Comparison of ENCODE assay signal across 17 cellular contexts in the genomic region with DNA sequence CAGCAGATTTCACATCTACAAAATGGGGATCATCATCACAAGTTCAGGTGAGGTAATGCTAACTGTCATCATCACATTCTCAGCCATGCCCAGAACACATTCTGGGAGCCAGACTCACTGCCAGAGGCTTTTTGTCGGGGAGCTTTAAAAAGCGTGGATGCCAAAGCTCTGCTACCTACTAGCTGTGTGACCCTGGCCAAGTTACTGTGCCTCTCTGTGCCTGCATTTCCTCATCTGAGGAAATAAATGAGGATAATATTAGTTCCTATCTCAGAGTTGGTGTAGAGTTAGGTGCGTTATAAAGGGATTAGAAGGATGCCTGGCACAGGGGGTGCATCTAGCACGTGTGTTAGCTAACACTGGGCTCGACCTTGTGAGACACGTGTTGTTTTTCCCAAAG. TPM values are rescaled to one million over a fixed set of nuclear protein-coding genes. Genes with fewer than 3 reads are reported as not detected.
DNase-seq lines count a peak whose midpoint lies in the region; ATAC-seq and TF ChIP-seq lines count a peak whose summit lies in the region.
"Had no signal": no experiment of that assay in that cellular context is flagged by ENCODE, and none has a peak within 500 bp of the region (broad histone marks: within the 10 kb centered on the region; RNA-seq: fewer than 3 reads in every experiment).

No MANE protein-coding gene starts in this region.

- ATAC-seq in naive thymus-derived CD8-positive, alpha-beta T cell: no peak
- ATAC-seq in GM18519 (IDR thresholded peaks at IDR 0.05; ENCODE audit: low FRiP score, unreplicated experiment) (no peak), GM21390 (IDR thresholded peaks at IDR 0.05; ENCODE audit: unreplicated experiment) (no peak), HG02884 (IDR thresholded peaks at IDR 0.05; ENCODE audit: unreplicated experiment) (no peak)

- no peak overlapping the region for H3K4me3 ChIP-seq in BLaER1 treated with 17β-estradiol and CSF1 and Interleukin-3, amounts not matched to agents 10 nM and 100 nM
- no peak overlapping the region for H3K4me3 ChIP-seq in KMS-11 (IDR thresholded peaks at IDR 0.05; ENCODE audit: insufficient read depth, low read depth, low read length)

- H3K4me3 Mint-ChIP-seq in T-helper 2 cell treated with Interferon-gamma antibody and Interleukin-4, amounts not matched to agents 5 μg/mL and 100 μg/mL, for 36 hours: peak overlapping the region; percentile 32
- peak overlapping the region in 9 of 10 donors; percentile 12 to 93 (median 86) for H3K4me3 Mint-ChIP-seq in naive thymus-derived CD8-positive, alpha-beta T cell

- H3K9me3 Mint-ChIP-seq in T-helper 2 cell treated with Interferon-gamma antibody and Interleukin-4, amounts not matched to agents 5 μg/mL and 100 μg/mL, for 36 hours: no peaks in the 10 kb centered on the region
- H3K9me3 Mint-ChIP-seq in naive thymus-derived CD8-positive, alpha-beta T cell: peaks cover 0 to 10% (median 0%) of the 10 kb centered on the region in 9 donors

- no peak overlapping the region for H3K27ac Mint-ChIP-seq in T-helper 2 cell treated with Interferon-gamma antibody and Interleukin-4, amounts not matched to agents 5 μg/mL and 100 μg/mL, for 36 hours
- H3K27ac Mint-ChIP-seq in naive thymus-derived CD8-positive, alpha-beta T cell: peak overlapping the region in 4 of 10 donors; percentile 47 to 85 (median 65)

- H3K36me3 ChIP-seq in BLaER1 treated with 17β-estradiol and CSF1 and Interleukin-3, amounts not matched to agents 10 nM and 100 nM: no peaks in the 10 kb centered on the region
- no peaks in the 10 kb centered on the region for H3K36me3 ChIP-seq in KMS-11 (ENCODE audit: insufficient read depth)
- H3K36me3 ChIP-seq: BE2C had no signal

- no peaks in the 10 kb centered on the region for H3K36me3 Mint-ChIP-seq in T-helper 2 cell treated with Interferon-gamma antibody and Interleukin-4, amounts not matched to agents 5 μg/mL and 100 μg/mL, for 36 hours (ENCODE audit: low read depth)
- H3K36me3 Mint-ChIP-seq in naive thymus-derived CD8-positive, alpha-beta T cell: peaks cover 0 to 5% (median 3%) of the 10 kb centered on the region in 3 donors

- peak overlapping the region in 9 of 11 experiments; percentile 87 to 99 (median 97); a peak in 18 of 22 replicates for H3K4me2 ChIP-seq in BLaER1 treated with 17β-estradiol and CSF1 and Interleukin-3, amounts not matched to agents 10 nM and 100 nM
- H3K4me2 ChIP-seq in KMS-11: peak overlapping the region; percentile 72

- peaks cover 34 to 65% (median 54%) of the 10 kb centered on the region in 10 experiments for H3K4me1 ChIP-seq in BLaER1 treated with 17β-estradiol and CSF1 and Interleukin-3, amounts not matched to agents 10 nM and 100 nM
- peaks cover 76% of the 10 kb centered on the region for H3K4me1 ChIP-seq in KMS-11 (ENCODE audit: low read depth, poor library complexity, severe bottlenecking)

- peaks cover 47% of the 10 kb centered on the region for H3K4me1 Mint-ChIP-seq in T-helper 2 cell treated with Interferon-gamma antibody and Interleukin-4, amounts not matched to agents 5 μg/mL and 100 μg/mL, for 36 hours (ENCODE audit: low read depth)
- H3K4me1 Mint-ChIP-seq in naive thymus-derived CD8-positive, alpha-beta T cell: peaks cover 30 to 53% (median 51%) of the 10 kb centered on the region in 4 donors

- peaks cover 22% of the 10 kb centered on the region for H3K27me3 Mint-ChIP-seq in T-helper 2 cell treated with Interferon-gamma antibody and Interleukin-4, amounts not matched to agents 5 μg/mL and 100 μg/mL, for 36 hours (ENCODE audit: low read depth)
- peaks cover 0 to 14% (median 0%) of the 10 kb centered on the region in 5 donors for H3K27me3 Mint-ChIP-seq in naive thymus-derived CD8-positive, alpha-beta T cell

- no peak for TF ChIP-seq CTCF in KMS-11 (conservative IDR thresholded peaks at IDR 0.05; ENCODE audit: low read depth, low read length)

- H4K20me1 ChIP-seq in BLaER1 treated with 17β-estradiol and CSF1 and Interleukin-3, amounts not matched to agents 10 nM and 100 nM: no peaks in the 10 kb centered on the region
- H4K20me1 ChIP-seq in KMS-11 (ENCODE audit: insufficient read depth): no peaks in the 10 kb centered on the region

- no peak for DNase-seq in T-helper 2 cell treated with Interferon-gamma antibody and Interleukin-4, amounts not matched to agents 5 μg/mL and 100 μg/mL, for 36 hours (ENCODE audit: low spot score)
- no peak for DNase-seq in T-helper 2 cell
- DNase-seq in naive thymus-derived CD8-positive, alpha-beta T cell: no peak
- DNase-seq: BE2C; GDM1; IMR-90; NCI-H187 treated with DMSO at 0.1 percent for 48 hours; NCI-H446; NK-92 treated with Interleukin-12 subunit alpha and Interleukin-12 subunit beta, amount 100 ng/mL, for 24 hours had no signal

- no peak overlapping the region; a peak in 1 of 22 replicates for H3K9ac ChIP-seq in BLaER1 treated with 17β-estradiol and CSF1 and Interleukin-3, amounts not matched to agents 10 nM and 100 nM
- H3K9ac ChIP-seq in KMS-11: peak overlapping the region; percentile 68

- H2AFZ ChIP-seq in KMS-11 (ENCODE audit: low read depth): peak overlapping the region; percentile 75

- POLR2A ChIA-PET in naive thymus-derived CD8-positive, alpha-beta T cell (lab: Charles Lee): interaction anchor here (1.3 kb wide), 1 partner anchor 86 kb away, joined by 4 read pairs; no protein-coding TSS in a partner anchor

- no peaks in the 10 kb centered on the region for H3K9me3 ChIP-seq in BLaER1 treated with 17β-estradiol and CSF1 and Interleukin-3, amounts not matched to agents 10 nM and 100 nM (replicated peaks in 1 of 11)
- H3K9me3 ChIP-seq: BE2C had no signal

- H3K27me3 ChIP-seq in BLaER1 treated with 17β-estradiol and CSF1 and Interleukin-3, amounts not matched to agents 10 nM and 100 nM: peaks cover 0 to 15% (median 5%) of the 10 kb centered on the region in 11 experiments; a peak in 9 of 22 replicates
- no peaks in the 10 kb centered on the region for H3K27me3 ChIP-seq in KMS-11 (ENCODE audit: insufficient read depth, low read depth)
- H3K27me3 ChIP-seq: BE2C had no signal

- no peak overlapping the region for H3K27ac ChIP-seq in BLaER1 treated with 17β-estradiol and CSF1 and Interleukin-3, amounts not matched to agents 10 nM and 100 nM
- peak overlapping the region; percentile 90 for H3K27ac ChIP-seq in KMS-11
- H3K27ac ChIP-seq: 22Rv1 had no signal

- no peaks in the 10 kb centered on the region for H3K79me2 ChIP-seq in KMS-11 (ENCODE audit: insufficient read depth, low read depth)

RNA-seq across cellular contexts. Expression of a gene that starts 25.0 kb away (rescaled TPM):
- under 1 TPM in 1 of 2 experiments, not detected in 1; 0.81 TPM for total RNA-seq in naive thymus-derived CD8-positive, alpha-beta T cell
- polyA plus RNA-seq in naive thymus-derived CD8-positive, alpha-beta T cell: under 1 TPM in 2 of 3 donors, not detected in 1; 0.09 to 0.24 TPM
- total RNA-seq: IMR-90, LHCN-M2 had no signal
- polyA plus RNA-seq: AG04450 had no signal
